Comparison of ENCODE assay signal across 13 cellular contexts in the genomic region with DNA sequence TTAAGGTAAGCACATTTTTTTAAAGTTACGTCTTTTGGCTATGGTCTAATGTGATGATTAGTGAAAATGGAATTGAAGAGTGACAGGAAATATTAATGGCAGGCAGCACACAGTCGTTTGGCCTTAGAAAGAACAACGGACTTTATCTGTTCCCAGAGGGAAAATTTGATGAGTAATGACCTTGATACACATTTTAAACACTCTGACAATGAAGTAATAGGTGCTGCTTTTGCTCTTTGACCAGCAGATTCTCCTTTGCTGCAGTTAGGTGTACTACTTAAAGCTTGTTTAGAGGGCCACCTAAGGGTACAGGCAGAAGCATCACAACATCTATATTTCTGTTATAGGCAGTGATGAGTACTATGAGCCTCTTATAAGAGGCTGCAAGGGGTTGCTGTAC. TPM values are rescaled to one million over a fixed set of nuclear protein-coding genes. Genes with fewer than 3 reads are reported as not detected.
A peak's percentile ranks its signal among the peaks of the same experiment; 100 is the strongest.
DNase-seq lines count a peak whose midpoint lies in the region; ATAC-seq, FAIRE-seq and TF ChIP-seq lines count a peak whose summit lies in the region.
"Had no signal": no experiment of that assay in that cellular context is flagged by ENCODE, and none has a peak within 500 bp of the region (broad histone marks: within the 10 kb centered on the region; RNA-seq: fewer than 3 reads in every experiment).

No MANE protein-coding gene starts in this region.

- H3K27me3 ChIP-seq in body of pancreas, result no peaks in the 10 kb centered on the region
- H3K27me3 ChIP-seq in keratinocyte (ENCODE audit: control insufficient read depth, extremely low read depth, insufficient read depth, low read length), result no peaks in the 10 kb centered on the region
- H3K27me3 ChIP-seq: Peyer's patch had no signal

- H3K79me2 ChIP-seq in keratinocyte (ENCODE audit: control insufficient read depth, insufficient read depth, low read length), result no peaks in the 10 kb centered on the region

- H3K9me3 ChIP-seq in body of pancreas, result no peaks in the 10 kb centered on the region
- no peaks in the 10 kb centered on the region for H3K9me3 ChIP-seq in keratinocyte (ENCODE audit: control insufficient read depth, low read depth, low read length)
- H3K9me3 ChIP-seq: Peyer's patch had no signal

- TF ChIP-seq POLR2A in body of pancreas (IDR thresholded peaks at IDR 0.05), result no peak

- H3K9me1 ChIP-seq in keratinocyte (ENCODE audit: control insufficient read depth, extremely low read depth, insufficient read depth, low read length), result no peaks in the 10 kb centered on the region

- 17 to 24% methylated on average over 3 of the region's 3 CpGs for WGBS in body of pancreas, 2 donors

- peak; percentile 74 for DNase-seq in A172 (ENCODE audit: low spot score)
- DNase-seq in HPDE6-E6E7 (ENCODE audit: extremely low spot score), result peak; percentile 28
- no peak for DNase-seq in body of pancreas
- no peak for DNase-seq in keratinocyte (ENCODE audit: low read depth, low spot score)
- DNase-seq in SHP77 treated with DMSO at 0.1 percent for 48 hours (lab: John Stamatoyannopoulos, UW), result no peak
- DNase-seq in activated CD4-positive, alpha-beta T cell treated with anti-CD3 and anti-CD28 coated beads for 48 hours, result no peak
- DNase-seq: activated CD8-positive, alpha-beta memory T cell treated with anti-CD3 and anti-CD28 coated beads, Interleukin-2, amount 50 U/mL, for 48 hours; Peyer's patch; stimulated activated CD4-positive, alpha-beta T cell treated with anti-CD3 and anti-CD28 coated beads, Interleukin-15, amount 100 ng/mL, for 24 hours had no signal

- H3K4me1 ChIP-seq in body of pancreas (peaks cover 4% of the 10 kb centered on the region), keratinocyte (ENCODE audit: control insufficient read depth, extremely low read depth, insufficient read depth, low read length) (peaks cover 48% of the 10 kb centered on the region)

- H3K27ac ChIP-seq in body of pancreas (peak overlapping the region in 1 of 4 donors; percentile 41), keratinocyte (ENCODE audit: control insufficient read depth, insufficient read depth, low read length) (peak overlapping the region; percentile 38)
- H3K27ac ChIP-seq: Peyer's patch had no signal

- H2AFZ ChIP-seq in keratinocyte (ENCODE audit: control insufficient read depth, low read length), result no peak overlapping the region

- intact Hi-C loops in body of pancreas (cut with DNase I), result no loop called here

- ATAC-seq in body of pancreas (peak; percentile 47), esophagus mucosa (no peak), HG03025 (IDR thresholded peaks at IDR 0.05; ENCODE audit: low FRiP score, unreplicated experiment) (no peak)
- ATAC-seq: natural killer cell treated with Interleukin-12 subunit alpha and Interleukin-12 subunit beta and Interleukin-15 and Interleukin-18, amount 100 ng/mL, for 72 hours had no signal

- H3K4me3 ChIP-seq in body of pancreas, result no peak overlapping the region
- peak overlapping the region in 1 of 3 experiments; percentile 8 for H3K4me3 ChIP-seq in keratinocyte (ENCODE audit: control insufficient read depth in 2 of 3, extremely low read depth in 1 of 3, insufficient read depth in 2 of 3, low read depth in 1 of 3, low read length in 3 of 3)
- H3K4me3 ChIP-seq: Peyer's patch had no signal

- TF ChIP-seq CTCF in body of pancreas (IDR thresholded peaks at IDR 0.05) (no peak), keratinocyte (optimal IDR thresholded peaks at IDR 0.05 in 1 of 3, IDR thresholded peaks at IDR 0.05 in 1 of 3, conservative IDR thresholded peaks at IDR 0.05 in 1 of 3; ENCODE audit: extremely low read depth in 1 of 3, insufficient read depth in 2 of 3, low read length in 3 of 3) (no peak)

- no peaks in the 10 kb centered on the region for H3K36me3 ChIP-seq in body of pancreas (replicated peaks in 1 of 2; ENCODE audit: insufficient read depth in 1 of 2, low read depth in 2 of 2)
- no peaks in the 10 kb centered on the region for H3K36me3 ChIP-seq in keratinocyte (ENCODE audit: control insufficient read depth in 2 of 2, extremely low read depth in 1 of 2, insufficient read depth in 2 of 2, low read length in 2 of 2)
- H3K36me3 ChIP-seq: Peyer's patch had no signal

- peak overlapping the region; percentile 59 for H3K4me2 ChIP-seq in keratinocyte (ENCODE audit: control insufficient read depth, extremely low read depth, insufficient read depth, low read depth, low read length)

- dilution Hi-C loops in keratinocyte (cut with MboI; ENCODE audit: extremely low pct_ligation_motif_present, low sequenced_read_pairs), result no loop called here

- no peak overlapping the region for H3K9ac ChIP-seq in keratinocyte (ENCODE audit: control insufficient read depth, extremely low read depth, insufficient read depth, low read length)

- H4K20me1 ChIP-seq in keratinocyte (ENCODE audit: control insufficient read depth, extremely low read depth, insufficient read depth, low read length), result no peaks in the 10 kb centered on the region

- peak; percentile 90 for FAIRE-seq in keratinocyte (lab: Jason Lieb, UNC)

RNA-seq across cellular contexts. Expression of gene RNU6-8, which starts 27.1 kb away (rescaled TPM):
- not detected in 2 replicates for total RNA-seq in A172 (2014; rRNA removed; shearing (Covaris generic))
- total RNA-seq in body of pancreas, result not detected
- polyA plus RNA-seq in keratinocyte, result not detected in 3 replicates
- not detected for polyA plus RNA-seq in keratinocyte (2011; ENCODE audit: low read depth)
- polyA plus RNA-seq in keratinocyte (2011; cell fraction: cytosol; rRNA removed), result not detected in 2 replicates
- not detected in 2 replicates for polyA plus RNA-seq in keratinocyte (2011; cell fraction: nucleus; rRNA removed)
- not detected in 2 replicates for polyA plus RNA-seq in keratinocyte (2012; ENCODE audit: low replicate concordance)
- polyA minus RNA-seq in keratinocyte, result not detected in 3 replicates
- polyA minus RNA-seq in keratinocyte (2011; cell fraction: cytosol; rRNA and poly(A)+ RNA removed), result not detected
- not detected in 2 replicates for polyA minus RNA-seq in keratinocyte (2011; cell fraction: nucleus; rRNA and poly(A)+ RNA removed)
- total RNA-seq in esophagus mucosa, result not detected
- total RNA-seq: natural killer cell treated with Interleukin-12 subunit alpha and Interleukin-12 subunit beta and Interleukin-15 and Interleukin-18, amount 100 ng/mL, for 72 hours; Peyer's patch had no signal
- polyA plus RNA-seq: AG04450 had no signal

RNA-seq across cellular contexts. Expression of gene RNU6-7, which starts 28.3 kb away (rescaled TPM):
- not detected in 2 replicates for total RNA-seq in A172 (2014; rRNA removed; shearing (Covaris generic))
- not detected for total RNA-seq in body of pancreas
- polyA plus RNA-seq in keratinocyte, result not detected in 3 replicates
- not detected for polyA plus RNA-seq in keratinocyte (2011; ENCODE audit: low read depth)
- polyA plus RNA-seq in keratinocyte (2011; cell fraction: cytosol; rRNA removed), result not detected in 2 replicates
- not detected in 2 replicates for polyA plus RNA-seq in keratinocyte (2011; cell fraction: nucleus; rRNA removed)
- not detected in 2 replicates for polyA plus RNA-seq in keratinocyte (2012; ENCODE audit: low replicate concordance)
- polyA minus RNA-seq in keratinocyte, result not detected in 3 replicates
- not detected for polyA minus RNA-seq in keratinocyte (2011; cell fraction: cytosol; rRNA and poly(A)+ RNA removed)
- polyA minus RNA-seq in keratinocyte (2011; cell fraction: nucleus; rRNA and poly(A)+ RNA removed), result not detected in 2 replicates
- total RNA-seq in esophagus mucosa, result not detected
- total RNA-seq: natural killer cell treated with Interleukin-12 subunit alpha and Interleukin-12 subunit beta and Interleukin-15 and Interleukin-18, amount 100 ng/mL, for 72 hours; Peyer's patch had no signal
- polyA plus RNA-seq: AG04450 had no signal

Comparison
In these comparisons a context has a peak if more than half of its experiments do, and no peak if none do; other contexts are left out.
1. DNase-seq: peak in A172 (single experiment) and HPDE6-E6E7 (single experiment); none in body of pancreas (0 of 4), keratinocyte (single experiment), SHP77 treated with DMSO at 0.1 percent for 48 hours (single experiment) and activated CD4-positive, alpha-beta T cell treated with anti-CD3 and anti-CD28 coated beads for 48 hours (single experiment).